In the genomic region with DNA sequence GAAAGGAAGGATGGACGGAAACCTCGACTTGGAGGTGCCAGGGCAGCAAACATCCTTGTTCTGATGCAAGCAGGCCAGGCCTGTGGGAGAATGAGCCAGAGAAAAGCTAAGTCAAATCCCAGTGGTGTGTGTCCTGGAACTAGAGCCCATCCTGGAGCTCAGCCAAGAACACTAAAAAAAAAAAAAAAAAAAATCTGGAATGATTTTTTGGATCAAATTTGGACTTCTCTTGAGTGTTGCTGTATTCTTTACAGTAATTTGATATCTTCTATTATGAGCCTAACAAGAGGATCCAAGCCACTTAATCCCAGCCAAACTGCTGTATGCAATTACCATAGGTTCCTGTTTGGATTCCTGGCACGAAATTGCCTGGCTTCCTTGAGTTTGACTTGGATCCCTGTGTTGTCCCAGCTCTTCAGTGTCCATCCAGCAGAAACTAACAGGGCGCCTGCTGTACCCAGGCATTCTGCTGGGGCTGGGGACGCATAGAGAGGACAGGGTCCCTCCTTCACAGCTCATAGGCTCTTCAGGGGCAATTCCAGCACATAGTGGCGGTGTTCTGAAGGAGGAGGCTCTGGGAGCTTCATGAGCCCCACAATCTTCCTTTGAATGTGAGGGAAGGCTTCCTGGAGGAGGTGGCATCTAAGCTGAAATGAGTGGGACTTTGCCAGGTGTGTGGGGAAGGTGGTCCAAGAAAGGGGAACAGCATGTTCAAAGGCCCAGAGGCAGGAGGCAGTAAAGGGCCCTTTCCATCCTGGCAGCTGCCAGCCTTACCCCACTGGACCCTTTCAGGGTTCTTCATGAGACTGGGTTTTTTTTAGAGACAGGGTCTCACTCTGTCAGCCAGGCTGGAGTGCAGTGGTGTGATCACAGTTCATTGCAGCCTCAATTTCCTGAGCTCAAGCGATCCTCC, we compare ENCODE assay signal across 9 cellular contexts. TPM values are rescaled to one million over a fixed set of nuclear protein-coding genes. Genes with fewer than 3 reads are reported as not detected.
DNase-seq lines count a peak whose midpoint lies in the region; ATAC-seq and TF ChIP-seq lines count a peak whose summit lies in the region.
"Had no signal": no experiment of that assay in that cellular context is flagged by ENCODE, and none has a peak within 500 bp of the region (broad histone marks: within the 10 kb centered on the region; RNA-seq: fewer than 3 reads in every experiment).

No MANE protein-coding gene starts in this region.

- no peak for ATAC-seq in activated CD4-positive, CD25-positive, alpha-beta regulatory T cell treated with anti-CD3 and anti-CD28 coated beads, Interleukin-2, amount 50 U/mL, for 24 hours
- ATAC-seq: GM12878 had no signal

- H3K79me1 ChIP-seq in neuronal stem cell (ENCODE audit: low read depth, low read length): no peaks in the 10 kb centered on the region

- H3K23ac ChIP-seq in neuronal stem cell (ENCODE audit: low read depth, low read length, poor library complexity): no peak overlapping the region

- no peak overlapping the region for H3K9ac ChIP-seq in neuronal stem cell (ENCODE audit: low read depth, low read length, poor library complexity)

- H3K27me3 ChIP-seq in neuronal stem cell (ENCODE audit: control insufficient read depth in 3 of 3, insufficient read depth in 3 of 3, low read depth in 1 of 3, low read length in 3 of 3): no peaks in the 10 kb centered on the region
- no peaks in the 10 kb centered on the region for H3K27me3 ChIP-seq in WERI-Rb-1 (ENCODE audit: insufficient read depth, low read depth, severe bottlenecking)
- H3K27me3 ChIP-seq: Peyer's patch had no signal

- H4K91ac ChIP-seq in neuronal stem cell (ENCODE audit: low read depth, low read length, poor library complexity): no peak overlapping the region

- no CpG with 5 or more reads among the region's 7 CpGs for WGBS in neuronal stem cell (ENCODE audit: extremely low coverage in 2 of 2, insufficient read length in 2 of 2, insufficient replicate concordance in 1 of 2), 2 donors

- H2AK5ac ChIP-seq in neuronal stem cell (ENCODE audit: low read depth, low read length): no peak overlapping the region

- H3K4me2 ChIP-seq in neuronal stem cell (ENCODE audit: insufficient read depth, low read length, poor library complexity, severe bottlenecking): no peak overlapping the region

- DNase-seq in G401 (ENCODE audit: low spot score): peak; percentile 40
- DNase-seq in amniotic stem cell (lab: John Stamatoyannopoulos, UW): peak; percentile 17
- no peak for DNase-seq in neuronal stem cell (ENCODE audit: low spot score)
- no peak for DNase-seq in WERI-Rb-1
- DNase-seq in NCI-H526 treated with DMSO at 0.1 percent for 48 hours (lab: John Stamatoyannopoulos, UW): no peak
- DNase-seq: activated naive CD4-positive, alpha-beta T cell treated with anti-CD3 and anti-CD28 coated beads, Interleukin-2, amount 10 ng/mL, durations not matched to agents 7 days and 5 days; Peyer's patch had no signal

- H2AFZ ChIP-seq in neuronal stem cell (ENCODE audit: low read length): no peak overlapping the region

- no peak for TF ChIP-seq CTCF in WERI-Rb-1 (IDR thresholded peaks at IDR 0.05; ENCODE audit: low read depth, low read length)

- no peak overlapping the region for H2BK12ac ChIP-seq in neuronal stem cell (ENCODE audit: low read length)

- H2BK5ac ChIP-seq in neuronal stem cell (ENCODE audit: low read length): peak overlapping the region; percentile 32

- H4K8ac ChIP-seq in neuronal stem cell (ENCODE audit: low read depth, low read length): no peak overlapping the region

- no peaks in the 10 kb centered on the region for H3K4me1 ChIP-seq in neuronal stem cell (ENCODE audit: control insufficient read depth in 2 of 2, insufficient read depth in 1 of 2, low read depth in 1 of 2, low read length in 2 of 2)
- H3K4me1 ChIP-seq: Peyer's patch had no signal

- no peak overlapping the region for H3K18ac ChIP-seq in neuronal stem cell (ENCODE audit: low read length)

- H3K36me3 ChIP-seq in neuronal stem cell (replicated peaks in 1 of 2; ENCODE audit: control insufficient read depth in 2 of 2, insufficient read depth in 2 of 2, low read length in 2 of 2): peaks cover 3 to 45% of the 10 kb centered on the region in 2 donors
- H3K36me3 ChIP-seq in WERI-Rb-1: no peaks in the 10 kb centered on the region

- H2BK15ac ChIP-seq in neuronal stem cell (ENCODE audit: low read length): no peak overlapping the region

- peak overlapping the region; percentile 31 for H3K14ac ChIP-seq in neuronal stem cell (ENCODE audit: low read length)

- H2BK120ac ChIP-seq in neuronal stem cell (ENCODE audit: low read depth, low read length): no peak overlapping the region

- H3K4me3 ChIP-seq in neuronal stem cell (ENCODE audit: low read length in 2 of 2): no peak overlapping the region
- no peak overlapping the region for H3K4me3 ChIP-seq in WERI-Rb-1 (ENCODE audit: low read depth, low read length)
- H3K4me3 ChIP-seq: GM12878, Peyer's patch had no signal

- H3K9me3 ChIP-seq in neuronal stem cell (replicated peaks in 1 of 2; ENCODE audit: control insufficient read depth in 2 of 2, insufficient read depth in 1 of 2, low read depth in 1 of 2, low read length in 2 of 2) (peaks cover 0 to 1% of the 10 kb centered on the region in 2 donors), WERI-Rb-1 (ENCODE audit: severe bottlenecking) (no peaks in the 10 kb centered on the region)
- H3K9me3 ChIP-seq: Peyer's patch had no signal

- H3K4ac ChIP-seq in neuronal stem cell (ENCODE audit: low read length): no peak overlapping the region

- in situ Hi-C loops in G401 (cut with HindIII; ENCODE audit: low sequenced_read_pairs): no loop called here

- H3K27ac ChIP-seq in neuronal stem cell (replicated peaks; ENCODE audit: low read length): no peak overlapping the region
- H3K27ac ChIP-seq in WERI-Rb-1: no peak overlapping the region

RNA-seq across cellular contexts. Expression of a gene that starts 24.7 kb away (rescaled TPM):
- 23.5 and 30.0 TPM in 2 replicates for total RNA-seq in G401 (2014; rRNA removed; shearing (Covaris generic))
- polyA plus RNA-seq in neuronal stem cell (2013, experiment 1 of 2): 9.9 TPM
- 9.9 TPM for polyA plus RNA-seq in neuronal stem cell (2013, experiment 2 of 2)

RNA-seq across cellular contexts. Expression of a gene that starts 47.5 kb away (rescaled TPM):
- total RNA-seq in G401 (2014; rRNA removed; shearing (Covaris generic)): 1.8 and 2.2 TPM in 2 replicates
- 9.6 TPM for polyA plus RNA-seq in neuronal stem cell (2013, experiment 1 of 2)
- polyA plus RNA-seq in neuronal stem cell (2013, experiment 2 of 2): 8.6 TPM

RNA-seq across cellular contexts. Expression of a gene that starts 54.3 kb away (rescaled TPM):
- not detected in 2 replicates for total RNA-seq in G401 (2014; rRNA removed; shearing (Covaris generic))
- 0.33 TPM for polyA plus RNA-seq in neuronal stem cell (2013, experiment 1 of 2)
- polyA plus RNA-seq in neuronal stem cell (2013, experiment 2 of 2): 0.21 TPM

RNA-seq across cellular contexts. Expression of a gene that starts 57.0 kb away (rescaled TPM):
- 452 and 552 TPM in 2 replicates for total RNA-seq in G401 (2014; rRNA removed; shearing (Covaris generic))
- 466 TPM for polyA plus RNA-seq in neuronal stem cell (2013, experiment 1 of 2)
- 474 TPM for polyA plus RNA-seq in neuronal stem cell (2013, experiment 2 of 2)

Comparison
In these comparisons a context has a peak if more than half of its experiments do, and no peak if none do; other contexts are left out.
1. DNase-seq: peak in G401 (single experiment) and amniotic stem cell (single experiment); none in neuronal stem cell (single experiment), WERI-Rb-1 (single experiment) and NCI-H526 treated with DMSO at 0.1 percent for 48 hours (single experiment).